ENCODE assay signal across 9 cellular contexts in genomic region chr2:15313657-15314056, GRCh38.
DNase-seq lines count a peak whose midpoint lies in the region; ATAC-seq, FAIRE-seq and TF ChIP-seq lines count a peak whose summit lies in the region.
"Had no signal": no experiment of that assay in that cellular context is flagged by ENCODE, and none has a peak within 500 bp of the region (broad histone marks: within the 10 kb centered on the region; RNA-seq: fewer than 3 reads in every experiment).

No MANE protein-coding gene starts in this region.

- DNase-seq in GM12891 (ENCODE audit: insufficient read length, low spot score) (peak; percentile 12), cardiac fibroblast (ENCODE audit: low read depth in 2 of 2) (peak; percentile 19 to 58), NCI-H1417 (lab: John Stamatoyannopoulos, UW) (no peak), coronary artery (ENCODE audit: low spot score) (no peak)
- DNase-seq in stimulated activated naive CD4-positive, alpha-beta T cell (lab: John Stamatoyannopoulos, UW), result no peak
- no peak for DNase-seq in activated CD4-positive, alpha-beta T cell treated with anti-CD3 and anti-CD28 coated beads, Interleukin-2, amount 50 U/mL, for 48 hours
- DNase-seq: activated B cell treated with CpG ODN at 0.5 μM for 24 hours had no signal

- H3K27ac ChIP-seq in coronary artery, result no peak overlapping the region

- no peak overlapping the region for H3K4me3 ChIP-seq in cardiac fibroblast (replicated peaks in 1 of 2; ENCODE audit: low read depth in 2 of 2, low read length in 2 of 2)
- no peak overlapping the region for H3K4me3 ChIP-seq in coronary artery

- ATAC-seq in GM21381 (IDR thresholded peaks at IDR 0.05; ENCODE audit: unreplicated experiment) (peak; percentile 76), HG03432 (IDR thresholded peaks at IDR 0.05; ENCODE audit: unreplicated experiment) (peak; percentile 85)

- no peak for FAIRE-seq in GM12891 (lab: Jason Lieb, UNC)

- TF ChIP-seq CTCF in cardiac fibroblast (IDR thresholded peaks at IDR 0.05; ENCODE audit: low read depth, low read length), result no peak
- TF ChIP-seq CTCF in coronary artery (IDR thresholded peaks at IDR 0.05), result no peak

- no peak for TF ChIP-seq POLR2A in GM12891 (IDR thresholded peaks at IDR 0.05; ENCODE audit: low read depth, low read length)

TF ChIP-seq in GM12891, 5 proteins besides CTCF, POLR2A, EP300 and RAD21:
- TF ChIP-seq TAF1 (IDR thresholded peaks at IDR 0.05; ENCODE audit: low read depth, low read length) (no peak), POU2F2 (IDR thresholded peaks at IDR 0.05; ENCODE audit: low read depth, low read length) (no peak), POLR2AphosphoS5 (IDR thresholded peaks at IDR 0.05; ENCODE audit: low read depth, low read length) (no peak), PAX5 (IDR thresholded peaks at IDR 0.05; ENCODE audit: insufficient read depth, low read length, severe bottlenecking) (no peak), SPI1 (IDR thresholded peaks at IDR 0.05; ENCODE audit: low read depth, low read length) (no peak)

Comparison
In these comparisons a context has a peak if more than half of its experiments do, and no peak if none do; other contexts are left out.
1. DNase-seq: peak in GM12891 (single experiment) and cardiac fibroblast (2 of 2); none in stimulated activated naive CD4-positive, alpha-beta T cell (0 of 6), NCI-H1417 (0 of 3), activated CD4-positive, alpha-beta T cell treated with anti-CD3 and anti-CD28 coated beads, Interleukin-2, amount 50 U/mL, for 48 hours (0 of 2) and coronary artery (single experiment).